In the genomic region with DNA sequence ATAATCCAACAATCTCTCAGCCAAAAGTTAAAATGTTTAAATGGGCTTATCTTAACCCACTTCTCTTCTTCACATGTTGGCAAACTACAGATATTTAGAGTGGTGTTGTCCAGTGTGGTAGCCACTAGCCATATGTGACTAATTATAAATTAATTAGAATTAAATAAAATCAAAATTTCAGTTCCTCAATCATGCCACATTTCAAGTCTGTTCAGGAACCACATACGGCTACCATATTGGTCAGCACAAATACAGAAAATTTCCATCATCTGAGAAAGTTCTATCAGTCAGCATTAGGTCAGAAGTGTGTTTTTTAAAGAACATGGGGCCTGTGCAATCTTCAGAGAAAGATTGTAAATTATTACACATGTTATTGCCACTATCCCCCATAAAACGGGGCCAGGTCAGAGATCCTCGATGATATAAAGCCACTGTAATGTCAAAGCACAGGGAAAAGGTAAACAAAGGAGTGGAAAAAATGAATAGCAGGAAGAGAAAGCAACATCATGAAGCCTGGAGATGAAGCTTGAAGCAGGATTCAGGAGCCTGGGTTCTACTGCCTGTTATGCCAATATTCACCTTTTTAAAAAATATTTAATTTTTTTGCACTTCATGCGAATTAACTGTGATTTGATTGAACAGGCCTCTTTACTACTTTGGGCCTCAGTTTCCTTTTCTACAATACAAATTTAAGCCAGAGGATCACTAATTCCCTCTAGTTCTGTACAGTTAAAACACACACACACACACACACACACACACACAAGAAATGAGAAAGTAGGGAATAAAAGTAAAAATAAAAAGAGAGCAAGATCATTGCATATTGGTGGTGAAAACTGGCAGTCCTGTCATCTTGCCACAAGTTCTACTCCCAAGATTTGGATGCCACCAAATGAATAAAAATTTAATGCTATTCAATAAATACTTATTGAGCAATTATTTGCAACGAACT, we compare ENCODE assay signal across 8 cellular contexts. TPM values are rescaled to one million over a fixed set of nuclear protein-coding genes. Genes with fewer than 3 reads are reported as not detected.
DNase-seq lines count a peak whose midpoint lies in the region; ATAC-seq and TF ChIP-seq lines count a peak whose summit lies in the region.

No MANE protein-coding gene starts in this region.

- peaks cover 33% of the 10 kb centered on the region for H3K36me3 Mint-ChIP-seq in activated CD8-positive, alpha-beta memory T cell treated with anti-CD3 and anti-CD28 coated beads, Interleukin-2, amount 10 ng/mL, durations not matched to agents 7 days and 5 days
- no peaks in the 10 kb centered on the region for H3K36me3 Mint-ChIP-seq in glutamatergic neuron (ENCODE audit: unreplicated experiment)

- peak overlapping the region; percentile 65 for H3K27ac Mint-ChIP-seq in activated CD8-positive, alpha-beta memory T cell treated with anti-CD3 and anti-CD28 coated beads, Interleukin-2, amount 10 ng/mL, durations not matched to agents 7 days and 5 days
- peak overlapping the region; percentile 72 for H3K27ac Mint-ChIP-seq in glutamatergic neuron (ENCODE audit: unreplicated experiment)

- no peaks in the 10 kb centered on the region for H3K9me3 Mint-ChIP-seq in activated CD8-positive, alpha-beta memory T cell treated with anti-CD3 and anti-CD28 coated beads, Interleukin-2, amount 10 ng/mL, durations not matched to agents 7 days and 5 days (ENCODE audit: low read depth)
- H3K9me3 Mint-ChIP-seq in glutamatergic neuron (ENCODE audit: unreplicated experiment), result peaks cover 11% of the 10 kb centered on the region

- no peaks in the 10 kb centered on the region for H3K27me3 Mint-ChIP-seq in activated CD8-positive, alpha-beta memory T cell treated with anti-CD3 and anti-CD28 coated beads, Interleukin-2, amount 10 ng/mL, durations not matched to agents 7 days and 5 days
- H3K27me3 Mint-ChIP-seq in glutamatergic neuron (ENCODE audit: unreplicated experiment), result peaks cover 14% of the 10 kb centered on the region

- DNase-seq in activated CD8-positive, alpha-beta memory T cell treated with anti-CD3 and anti-CD28 coated beads, Interleukin-2, amount 10 ng/mL, durations not matched to agents 7 days and 5 days, result no peak
- no peak for DNase-seq in activated CD8-positive, alpha-beta memory T cell treated with anti-CD3 and anti-CD28 coated beads for 24 hours
- DNase-seq in glutamatergic neuron, result no peak
- DNase-seq in DMS153 (lab: John Stamatoyannopoulos, UW), result no peak
- DNase-seq in stimulated activated CD4-positive, alpha-beta T cell treated with anti-CD3 and anti-CD28 coated beads, Interleukin-2, amount 100 ng/mL, for 48 hours, result no peak

- no peak for ATAC-seq in activated CD8-positive, alpha-beta memory T cell treated with anti-CD3 and anti-CD28 coated beads, Interleukin-2, amount 10 ng/mL, durations not matched to agents 7 days and 5 days
- no peak for ATAC-seq in HG03196 (IDR thresholded peaks at IDR 0.05; ENCODE audit: unreplicated experiment)

- H3K9me3 ChIP-seq in stomach smooth muscle (ENCODE audit: control insufficient read depth in 2 of 2, low read length in 2 of 2), result no peaks in the 10 kb centered on the region

- TF ChIP-seq CTCF in VCaP (conservative IDR thresholded peaks at IDR 0.05), result no peak
- no peak for TF ChIP-seq CTCF in glutamatergic neuron (IDR thresholded peaks at IDR 0.05; ENCODE audit: partially characterized antibody, unreplicated experiment)

- H3K27me3 ChIP-seq in stomach smooth muscle (ENCODE audit: control insufficient read depth in 1 of 2, insufficient read depth in 2 of 2, low read length in 2 of 2), result no peaks in the 10 kb centered on the region

- peak overlapping the region; percentile 83 for H3K4me3 Mint-ChIP-seq in activated CD8-positive, alpha-beta memory T cell treated with anti-CD3 and anti-CD28 coated beads, Interleukin-2, amount 10 ng/mL, durations not matched to agents 7 days and 5 days
- H3K4me3 Mint-ChIP-seq in glutamatergic neuron (ENCODE audit: unreplicated experiment), result peak overlapping the region; percentile 99

- CTCF ChIA-PET in activated CD8-positive, alpha-beta memory T cell treated with anti-CD3 and anti-CD28 coated beads, Interleukin-2, amount 10 ng/mL, durations not matched to agents 7 days and 5 days (lab: Charles Lee), result interaction anchor here (2.0 kb wide), 1 partner anchor 9 kb away, joined by 5 read pairs; no protein-coding TSS in a partner anchor

- peak overlapping the region; percentile 89 for H3K27ac ChIP-seq in VCaP
- no peak overlapping the region for H3K27ac ChIP-seq in stomach smooth muscle (ENCODE audit: low read length)

- H3K4me1 ChIP-seq in stomach smooth muscle (ENCODE audit: control insufficient read depth, insufficient read depth, low read length), result peaks cover 7% of the 10 kb centered on the region

- peak overlapping the region in 1 of 2 donors; percentile 24 for H3K9ac ChIP-seq in stomach smooth muscle (ENCODE audit: low read length in 2 of 2)

- H3K4me3 ChIP-seq in stomach smooth muscle (ENCODE audit: low read length in 2 of 2), result peak overlapping the region; percentile 52 to 99

- H3K36me3 ChIP-seq in stomach smooth muscle (ENCODE audit: control insufficient read depth in 2 of 2, insufficient read depth in 2 of 2, low read length in 2 of 2), result no peaks in the 10 kb centered on the region

- H3K4me1 Mint-ChIP-seq in activated CD8-positive, alpha-beta memory T cell treated with anti-CD3 and anti-CD28 coated beads, Interleukin-2, amount 10 ng/mL, durations not matched to agents 7 days and 5 days, result peaks cover 37% of the 10 kb centered on the region
- H3K4me1 Mint-ChIP-seq in glutamatergic neuron (ENCODE audit: low read depth, unreplicated experiment), result peaks cover 7% of the 10 kb centered on the region

RNA-seq across cellular contexts. Expression of gene RSBN1, which starts 2.3 kb away (rescaled TPM):
- total RNA-seq in activated CD8-positive, alpha-beta memory T cell treated with anti-CD3 and anti-CD28 coated beads, Interleukin-2, amount 10 ng/mL, durations not matched to agents 7 days and 5 days, result 10 to 100 TPM; 23.7 to 24.9 TPM
- 35.2 TPM for total RNA-seq in glutamatergic neuron (ENCODE audit: unreplicated experiment)

RNA-seq across cellular contexts. Expression of gene PHTF1, which starts 50.6 kb away (rescaled TPM):
- total RNA-seq in activated CD8-positive, alpha-beta memory T cell treated with anti-CD3 and anti-CD28 coated beads, Interleukin-2, amount 10 ng/mL, durations not matched to agents 7 days and 5 days, result 10 to 100 TPM; 27.8 to 30.4 TPM
- 107 TPM for total RNA-seq in glutamatergic neuron (ENCODE audit: unreplicated experiment)
